ENCODE assay signal across 26 cellular contexts in genomic region chr2:132916219-132916618, GRCh38.
A peak's percentile ranks its signal among the peaks of the same experiment; 100 is the strongest.
DNase-seq lines count a peak whose midpoint lies in the region; ATAC-seq and FAIRE-seq lines count a peak whose summit lies in the region.
"Had no signal": no experiment of that assay in that cellular context is flagged by ENCODE, and none has a peak within 500 bp of the region (broad histone marks: within the 10 kb centered on the region; RNA-seq: fewer than 3 reads in every experiment).

No MANE protein-coding gene starts in this region.

- ATAC-seq in GM19025 (IDR thresholded peaks at IDR 0.05; ENCODE audit: low read depth, unreplicated experiment): peak; percentile 38
- peak; percentile 36 for ATAC-seq in HG02870 (IDR thresholded peaks at IDR 0.05; ENCODE audit: unreplicated experiment)
- ATAC-seq: gastrocnemius medialis, HCT116 had no signal

- DNase-seq in NCI-H2227 (lab: John Stamatoyannopoulos, UW; ENCODE audit: unreplicated experiment) (peak; percentile 58), NCI-H524 (lab: John Stamatoyannopoulos, UW) (no peak), urothelium cell line (ENCODE audit: low spot score) (no peak)
- DNase-seq in activated CD4-positive, alpha-beta T cell treated with anti-CD3 and anti-CD28 coated beads for 4 hours: no peak
- DNase-seq: activated CD4-positive, alpha-beta memory T cell treated with anti-CD3 and anti-CD28 coated beads for 36 hours; activated CD4-positive, CD25-positive, alpha-beta regulatory T cell; activated CD8-positive, alpha-beta memory T cell treated with anti-CD3 and anti-CD28 coated beads, Interleukin-2, amount 50 U/mL, for 4 hours; activated naive CD4-positive, alpha-beta T cell treated with anti-CD3 and anti-CD28 coated beads, Interleukin-2, amount 10 ng/mL, durations not matched to agents 7 days and 5 days; amniotic stem cell; brain microvascular endothelial cell; dorsolateral prefrontal cortex; gastrocnemius medialis; MV-4-11; NCI-H510A; stimulated activated CD4-positive, alpha-beta T cell treated with anti-CD3 and anti-CD28 coated beads, Interleukin-1b, Interleukin-23, amount 100 ng/mL, for 48 hours; substantia nigra; T-helper 1 cell; upper lobe of right lung had no signal

- no peaks in the 10 kb centered on the region for H3K27me3 ChIP-seq in subcutaneous abdominal adipose tissue (ENCODE audit: control insufficient read depth in 5 of 5, insufficient read depth in 4 of 5, low read length in 5 of 5)
- H3K27me3 ChIP-seq: brain microvascular endothelial cell, dorsolateral prefrontal cortex, gastrocnemius medialis, SJSA1, upper lobe of right lung had no signal

- H3K4me3 ChIP-seq in subcutaneous abdominal adipose tissue (ENCODE audit: low read depth in 1 of 5, low read length in 5 of 5): no peak overlapping the region
- H3K4me3 ChIP-seq: dorsolateral prefrontal cortex, gastrocnemius medialis, lung, SJSA1, smooth muscle cell, upper lobe of right lung had no signal

- peak overlapping the region; percentile 63 for H3K27ac ChIP-seq in subcutaneous abdominal adipose tissue (ENCODE audit: low read depth, low read length)
- H3K27ac ChIP-seq: brain microvascular endothelial cell, dorsolateral prefrontal cortex, gastrocnemius medialis, HL-60, SJSA1, upper lobe of right lung had no signal

- H3K9me3 ChIP-seq in subcutaneous abdominal adipose tissue (ENCODE audit: control insufficient read depth in 5 of 5, low read length in 5 of 5): no peaks in the 10 kb centered on the region
- H3K9me3 ChIP-seq: gastrocnemius medialis, SJSA1, upper lobe of right lung had no signal

- no peaks in the 10 kb centered on the region for H3K36me3 ChIP-seq in subcutaneous abdominal adipose tissue (ENCODE audit: control insufficient read depth in 5 of 5, insufficient read depth in 5 of 5, low read length in 5 of 5)
- H3K36me3 ChIP-seq: brain microvascular endothelial cell, gastrocnemius medialis, SJSA1, upper lobe of right lung had no signal

- FAIRE-seq in urothelium cell line (lab: Jason Lieb, UNC): no peak

- no peak overlapping the region for H3K9ac ChIP-seq in subcutaneous abdominal adipose tissue (ENCODE audit: low read length in 5 of 5)

- H3K4me1 ChIP-seq in subcutaneous abdominal adipose tissue (ENCODE audit: control insufficient read depth in 5 of 5, insufficient read depth in 5 of 5, low read length in 5 of 5): peaks cover 5 to 26% (median 18%) of the 10 kb centered on the region in 5 donors
- H3K4me1 ChIP-seq: gastrocnemius medialis, SJSA1, upper lobe of right lung had no signal
